9 cellular contexts compared by ENCODE assay signal in the genomic region with DNA sequence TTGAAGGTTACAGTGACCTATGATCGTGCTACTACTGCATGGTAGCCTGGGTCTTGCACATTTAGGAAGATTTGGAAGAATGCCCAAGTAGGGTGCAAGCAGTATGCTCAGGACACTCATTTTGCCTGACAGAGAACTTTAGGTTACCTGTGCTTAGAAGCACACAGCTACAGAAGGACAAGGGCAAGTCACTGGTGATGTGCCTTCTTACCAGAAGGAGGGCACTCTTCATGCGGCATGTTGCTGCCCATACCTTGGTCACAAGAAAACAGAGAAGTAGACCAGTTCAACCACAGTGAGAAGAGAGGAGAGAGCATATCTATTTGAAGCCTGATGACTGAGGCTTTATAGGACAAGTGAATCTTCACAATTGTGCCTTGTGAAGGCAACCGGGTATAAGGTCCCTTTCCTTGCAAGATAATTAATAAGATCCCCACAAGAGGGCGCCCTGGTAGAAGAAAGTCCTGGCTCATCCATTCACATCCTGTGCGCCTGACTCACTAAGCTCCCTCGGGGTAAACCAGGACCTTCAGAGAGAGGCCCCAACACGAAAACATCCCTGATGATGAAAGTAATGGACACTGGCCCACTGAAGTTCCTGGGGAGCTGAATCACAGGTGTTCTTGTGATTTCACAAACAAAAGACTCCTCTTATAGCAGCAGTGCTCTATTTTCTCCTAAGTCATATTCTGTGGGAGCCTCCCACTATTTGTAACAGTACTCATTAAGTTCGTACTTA. TPM values are rescaled to one million over a fixed set of nuclear protein-coding genes. Genes with fewer than 3 reads are reported as not detected.
DNase-seq lines count a peak whose midpoint lies in the region; ATAC-seq and TF ChIP-seq lines count a peak whose summit lies in the region.
"Had no signal": no experiment of that assay in that cellular context is flagged by ENCODE, and none has a peak within 500 bp of the region (broad histone marks: within the 10 kb centered on the region; RNA-seq: fewer than 3 reads in every experiment).

No MANE protein-coding gene starts in this region.

- WGBS in lung, 2 donors: 27 to 32% methylated on average over 8 of the region's 8 CpGs

- peak overlapping the region in 7 of 11 experiments; percentile 12 to 40 (median 32); a peak in 9 of 22 replicates for H3K27ac ChIP-seq in BLaER1 treated with 17β-estradiol and CSF1 and Interleukin-3, amounts not matched to agents 10 nM and 100 nM
- peak overlapping the region; percentile 55 to 60 for H3K27ac ChIP-seq in lung (ENCODE audit: low read depth in 1 of 2, low read length in 1 of 2)

- CTCF ChIA-PET in activated CD4-positive, alpha-beta T cell treated with anti-CD3 and anti-CD28 coated beads, Interleukin-2, amount 10 ng/mL, durations not matched to agents 7 days and 5 days (lab: Charles Lee): interaction anchor here (0.5 to 1.3 kb wide), 11 partner anchors 9 to 1502 kb away, joined by 3 to 11 read pairs (median 3); no protein-coding TSS in a partner anchor

- no peak overlapping the region for H3K4me3 Mint-ChIP-seq in activated CD4-positive, alpha-beta T cell treated with anti-CD3 and anti-CD28 coated beads, Interleukin-2, amount 10 ng/mL, durations not matched to agents 7 days and 5 days
- H3K4me3 Mint-ChIP-seq: T-helper 1 cell treated with Interleukin-12 subunit alpha and Interleukin-12 subunit beta and Interleukin-4 antibody, amounts not matched to agents 30 μg/mL and 1 μg/mL, for 36 hours had no signal

- H3K4me1 ChIP-seq in BLaER1 treated with 17β-estradiol and CSF1 and Interleukin-3, amounts not matched to agents 10 nM and 100 nM: peaks cover 14 to 21% (median 17%) of the 10 kb centered on the region in 10 experiments
- peaks cover 0 to 2% of the 10 kb centered on the region in 2 donors for H3K4me1 ChIP-seq in lung (ENCODE audit: control insufficient read depth in 2 of 2, insufficient read depth in 2 of 2, low read length in 2 of 2)

- no peaks in the 10 kb centered on the region for H3K36me3 Mint-ChIP-seq in activated CD4-positive, alpha-beta T cell treated with anti-CD3 and anti-CD28 coated beads, Interleukin-2, amount 10 ng/mL, durations not matched to agents 7 days and 5 days (ENCODE audit: low read depth)

- H3K27me3 Mint-ChIP-seq in activated CD4-positive, alpha-beta T cell treated with anti-CD3 and anti-CD28 coated beads, Interleukin-2, amount 10 ng/mL, durations not matched to agents 7 days and 5 days: peaks cover 4% of the 10 kb centered on the region

- H3K9ac ChIP-seq in BLaER1 treated with 17β-estradiol and CSF1 and Interleukin-3, amounts not matched to agents 10 nM and 100 nM: no peak overlapping the region

- H3K9me3 ChIP-seq in BLaER1 treated with 17β-estradiol and CSF1 and Interleukin-3, amounts not matched to agents 10 nM and 100 nM (replicated peaks in 1 of 11): no peaks in the 10 kb centered on the region
- H3K9me3 ChIP-seq in lung (ENCODE audit: control insufficient read depth in 2 of 2, insufficient read depth in 1 of 2, low read length in 1 of 2): no peaks in the 10 kb centered on the region

- POLR2A ChIA-PET in activated CD4-positive, alpha-beta T cell treated with anti-CD3 and anti-CD28 coated beads, Interleukin-2, amount 10 ng/mL, durations not matched to agents 7 days and 5 days (lab: Charles Lee): no interaction called here

- peak overlapping the region; percentile 36 to 82 (median 65) for H3K4me2 ChIP-seq in BLaER1 treated with 17β-estradiol and CSF1 and Interleukin-3, amounts not matched to agents 10 nM and 100 nM

- DNase-seq in GM19238 (ENCODE audit: insufficient read length, low spot score) (peak; percentile 45), NCI-H460 (ENCODE audit: extremely low read depth, low read depth) (peak; percentile 91), dermis microvascular lymphatic vessel endothelial cell (ENCODE audit: low read depth in 2 of 2) (peak; percentile 32 to 95), lung (ENCODE audit: low spot score) (peak; percentile 76)
- DNase-seq in activated CD4-positive, alpha-beta T cell treated with anti-CD3 and anti-CD28 coated beads, Interleukin-2, amount 10 ng/mL, durations not matched to agents 7 days and 5 days: peak; percentile 85
- DNase-seq in stimulated activated CD8-positive, alpha-beta memory T cell treated with anti-CD3 and anti-CD28 coated beads, Interleukin-12 subunit alpha, Interleukin-12 subunit beta, amount 100 ng/mL, for 1 hour (ENCODE audit: low read depth): peak; percentile 61

- no peaks in the 10 kb centered on the region for H3K36me3 ChIP-seq in BLaER1 treated with 17β-estradiol and CSF1 and Interleukin-3, amounts not matched to agents 10 nM and 100 nM
- no peaks in the 10 kb centered on the region for H3K36me3 ChIP-seq in lung (ENCODE audit: control insufficient read depth in 2 of 2, insufficient read depth in 2 of 2, low read length in 2 of 2)

- ATAC-seq in HG03342 (IDR thresholded peaks at IDR 0.05; ENCODE audit: unreplicated experiment) (peak; percentile 89), lung (ENCODE audit: insufficient read depth, low FRiP score) (peak; percentile 97)

- no peaks in the 10 kb centered on the region for H4K20me1 ChIP-seq in BLaER1 treated with 17β-estradiol and CSF1 and Interleukin-3, amounts not matched to agents 10 nM and 100 nM

- no peak overlapping the region for H3K27ac Mint-ChIP-seq in activated CD4-positive, alpha-beta T cell treated with anti-CD3 and anti-CD28 coated beads, Interleukin-2, amount 10 ng/mL, durations not matched to agents 7 days and 5 days
- H3K27ac Mint-ChIP-seq: T-helper 1 cell treated with Interleukin-12 subunit alpha and Interleukin-12 subunit beta and Interleukin-4 antibody, amounts not matched to agents 30 μg/mL and 1 μg/mL, for 36 hours had no signal

- peaks cover 17% of the 10 kb centered on the region for H3K4me1 Mint-ChIP-seq in activated CD4-positive, alpha-beta T cell treated with anti-CD3 and anti-CD28 coated beads, Interleukin-2, amount 10 ng/mL, durations not matched to agents 7 days and 5 days

- no peaks in the 10 kb centered on the region for H3K27me3 ChIP-seq in BLaER1 treated with 17β-estradiol and CSF1 and Interleukin-3, amounts not matched to agents 10 nM and 100 nM
- no peaks in the 10 kb centered on the region for H3K27me3 ChIP-seq in lung (ENCODE audit: control insufficient read depth, insufficient read depth)

- H3K9me3 Mint-ChIP-seq in activated CD4-positive, alpha-beta T cell treated with anti-CD3 and anti-CD28 coated beads, Interleukin-2, amount 10 ng/mL, durations not matched to agents 7 days and 5 days: no peaks in the 10 kb centered on the region
- H3K9me3 Mint-ChIP-seq: T-helper 1 cell treated with Interleukin-12 subunit alpha and Interleukin-12 subunit beta and Interleukin-4 antibody, amounts not matched to agents 30 μg/mL and 1 μg/mL, for 36 hours had no signal

- TF ChIP-seq CTCF in lung (IDR thresholded peaks at IDR 0.05; ENCODE audit: control extremely low read depth, extremely low read depth): peak; percentile 33

- 0 out of 20 replicates have a peak overlapping the region, but pooled peaks of 1 of the 10 experiments have one; percentile 7 for H3K4me3 ChIP-seq in BLaER1 treated with 17β-estradiol and CSF1 and Interleukin-3, amounts not matched to agents 10 nM and 100 nM
- no peak overlapping the region for H3K4me3 ChIP-seq in lung

RNA-seq across cellular contexts. Expression of a gene that starts 38.1 kb away (rescaled TPM):
- total RNA-seq in NCI-H460 (2014; rRNA removed; shearing (Covaris generic)): 142 and 150 TPM in 2 replicates
- polyA plus RNA-seq in NCI-H460 (2014; cell fraction: nucleus; rRNA removed): 232 and 308 TPM in 2 replicates
- total RNA-seq in activated CD4-positive, alpha-beta T cell treated with anti-CD3 and anti-CD28 coated beads, Interleukin-2, amount 10 ng/mL, durations not matched to agents 7 days and 5 days: 10 to 100 TPM; 33.7 to 37.4 TPM
- 41.7 and 52.4 TPM in 2 replicates for total RNA-seq in dermis microvascular lymphatic vessel endothelial cell
- 10 to 100 TPM; 44.9 to 90.6 TPM for total RNA-seq in lung
- 10 to 100 TPM; 20.0 to 26.2 TPM for polyA plus RNA-seq in lung
